1 cellular context compared by ENCODE assay signal in the genomic region with DNA sequence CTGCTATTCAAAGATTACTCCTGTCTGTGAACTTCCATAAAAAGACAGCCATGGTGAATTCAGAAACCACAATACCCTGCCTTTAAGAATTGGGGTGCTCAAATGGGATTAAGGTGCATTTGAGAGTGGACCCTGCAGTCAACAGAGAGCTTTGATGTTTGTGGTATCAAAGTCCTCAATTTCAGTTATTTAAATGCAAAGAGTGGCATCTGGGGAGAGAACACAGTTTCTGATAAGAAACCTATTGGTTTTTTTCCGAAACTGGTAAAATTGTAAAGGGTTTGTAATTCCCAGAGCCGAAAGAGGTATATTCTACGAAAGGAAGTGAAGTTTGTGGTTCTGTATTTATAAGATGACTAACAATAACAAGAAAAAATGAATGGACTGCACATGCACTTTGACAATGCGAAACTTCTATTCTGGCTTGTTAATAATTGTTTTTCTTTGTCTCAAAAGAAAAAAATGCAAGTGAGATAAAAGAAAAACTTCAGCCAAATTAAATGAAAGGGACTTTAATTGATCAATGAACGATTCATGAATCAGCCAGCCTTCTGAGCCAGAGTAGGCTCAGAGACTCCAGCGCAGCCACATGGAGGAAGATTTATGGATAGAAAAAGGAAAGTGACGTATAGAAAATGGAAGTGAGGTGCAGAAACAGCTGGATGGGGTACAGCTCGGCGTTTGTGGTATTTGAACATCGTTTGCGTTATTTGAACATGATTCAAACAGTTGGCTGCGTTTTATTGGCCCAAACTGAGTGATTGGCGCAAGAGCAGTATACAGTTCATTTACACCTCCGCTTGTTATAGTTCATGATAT.
A peak's percentile ranks its signal among the peaks of the same experiment; 100 is the strongest.
TF ChIP-seq lines count a peak whose summit lies in the region.

No MANE protein-coding gene starts in this region.

TF ChIP-seq in HepG2, 621 proteins besides CTCF, POLR2A, EP300 and RAD21 (continued from another document and continues in another):
- TF ChIP-seq HOXA9 (CRISPR knock-in tag; IDR thresholded peaks at IDR 0.05; ENCODE audit: borderline replicate concordance) (no peak), ZFP90 (CRISPR knock-in tag; IDR thresholded peaks at IDR 0.05; ENCODE audit: borderline replicate concordance) (0 out of 2 replicates have a peak, but pooled peaks have one; percentile 43), ZNF720 (CRISPR knock-in tag; IDR thresholded peaks at IDR 0.05) (no peak), KLF9 (CRISPR knock-in tag; IDR thresholded peaks at IDR 0.05; ENCODE audit: low read depth) (no peak), NCOR1 (IDR thresholded peaks at IDR 0.05; ENCODE audit: borderline replicate concordance, low read length) (peak; percentile 55; the same call in 1 of the 2 replicates), TCF7 (IDR thresholded peaks at IDR 0.05; ENCODE audit: low read depth) (peak; percentile 57), ZIK1 (CRISPR knock-in tag; IDR thresholded peaks at IDR 0.05; ENCODE audit: borderline replicate concordance, low read depth) (no peak), ZNF441 (CRISPR knock-in tag; IDR thresholded peaks at IDR 0.05; ENCODE audit: borderline replicate concordance) (0 out of 2 replicates have a peak, but pooled peaks have one; percentile 10), EHMT2 (IDR thresholded peaks at IDR 0.05; ENCODE audit: borderline replicate concordance, low read depth, low read length) (peak; percentile 23; the same call in 1 of the 2 replicates), ZNF75D (CRISPR knock-in tag; IDR thresholded peaks at IDR 0.05; ENCODE audit: borderline replicate concordance) (no peak), FOXK1 (CRISPR knock-in tag; IDR thresholded peaks at IDR 0.05; ENCODE audit: borderline replicate concordance, low read depth) (0 out of 2 replicates have a peak, but pooled peaks have one; percentile 5), KDM6A (CRISPR knock-in tag; IDR thresholded peaks at IDR 0.05; ENCODE audit: low read depth) (0 out of 2 replicates have a peak, but pooled peaks have one; percentile 18), TBX3 (IDR thresholded peaks at IDR 0.05; ENCODE audit: borderline replicate concordance) (no peak), ZNF138 (CRISPR knock-in tag; IDR thresholded peaks at IDR 0.05; ENCODE audit: low read depth) (no peak), TAF1 (CRISPR knock-in tag; IDR thresholded peaks at IDR 0.05) (no peak), ZNF83 (CRISPR knock-in tag; IDR thresholded peaks at IDR 0.05; ENCODE audit: borderline replicate concordance) (no peak), ASH2L (IDR thresholded peaks at IDR 0.05; ENCODE audit: insufficient read length, low read depth, low read length) (peak; percentile 17), POGZ (CRISPR knock-in tag; IDR thresholded peaks at IDR 0.05) (peak; percentile 5; the same call in 1 of the 2 replicates), KMT2B (CRISPR knock-in tag; IDR thresholded peaks at IDR 0.05) (no peak), HNF4A (CRISPR knock-in tag; IDR thresholded peaks at IDR 0.05) (peak; percentile 71), AKAP8 (CRISPR knock-in tag; IDR thresholded peaks at IDR 0.05) (no peak), HNF4G (IDR thresholded peaks at IDR 0.05; ENCODE audit: borderline replicate concordance, low read depth, low read length) (peak; percentile 54; the same call in 1 of the 2 replicates), HNF4G (CRISPR knock-in tag; IDR thresholded peaks at IDR 0.05; ENCODE audit: borderline replicate concordance, low read depth) (no peak)
- TF ChIP-seq, protein P1, sequence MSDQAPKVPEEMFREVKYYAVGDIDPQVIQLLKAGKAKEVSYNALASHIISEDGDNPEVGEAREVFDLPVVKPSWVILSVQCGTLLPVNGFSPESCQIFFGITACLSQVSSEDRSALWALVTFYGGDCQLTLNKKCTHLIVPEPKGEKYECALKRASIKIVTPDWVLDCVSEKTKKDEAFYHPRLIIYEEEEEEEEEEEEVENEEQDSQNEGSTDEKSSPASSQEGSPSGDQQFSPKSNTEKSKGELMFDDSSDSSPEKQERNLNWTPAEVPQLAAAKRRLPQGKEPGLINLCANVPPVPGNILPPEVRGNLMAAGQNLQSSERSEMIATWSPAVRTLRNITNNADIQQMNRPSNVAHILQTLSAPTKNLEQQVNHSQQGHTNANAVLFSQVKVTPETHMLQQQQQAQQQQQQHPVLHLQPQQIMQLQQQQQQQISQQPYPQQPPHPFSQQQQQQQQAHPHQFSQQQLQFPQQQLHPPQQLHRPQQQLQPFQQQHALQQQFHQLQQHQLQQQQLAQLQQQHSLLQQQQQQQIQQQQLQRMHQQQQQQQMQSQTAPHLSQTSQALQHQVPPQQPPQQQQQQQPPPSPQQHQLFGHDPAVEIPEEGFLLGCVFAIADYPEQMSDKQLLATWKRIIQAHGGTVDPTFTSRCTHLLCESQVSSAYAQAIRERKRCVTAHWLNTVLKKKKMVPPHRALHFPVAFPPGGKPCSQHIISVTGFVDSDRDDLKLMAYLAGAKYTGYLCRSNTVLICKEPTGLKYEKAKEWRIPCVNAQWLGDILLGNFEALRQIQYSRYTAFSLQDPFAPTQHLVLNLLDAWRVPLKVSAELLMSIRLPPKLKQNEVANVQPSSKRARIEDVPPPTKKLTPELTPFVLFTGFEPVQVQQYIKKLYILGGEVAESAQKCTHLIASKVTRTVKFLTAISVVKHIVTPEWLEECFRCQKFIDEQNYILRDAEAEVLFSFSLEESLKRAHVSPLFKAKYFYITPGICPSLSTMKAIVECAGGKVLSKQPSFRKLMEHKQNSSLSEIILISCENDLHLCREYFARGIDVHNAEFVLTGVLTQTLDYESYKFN (CRISPR knock-in tag; conservative IDR thresholded peaks at IDR 0.05): no peak; the same call in 1 of the 2 replicates
- TF ChIP-seq, protein P2, sequence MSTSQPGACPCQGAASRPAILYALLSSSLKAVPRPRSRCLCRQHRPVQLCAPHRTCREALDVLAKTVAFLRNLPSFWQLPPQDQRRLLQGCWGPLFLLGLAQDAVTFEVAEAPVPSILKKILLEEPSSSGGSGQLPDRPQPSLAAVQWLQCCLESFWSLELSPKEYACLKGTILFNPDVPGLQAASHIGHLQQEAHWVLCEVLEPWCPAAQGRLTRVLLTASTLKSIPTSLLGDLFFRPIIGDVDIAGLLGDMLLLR (CRISPR knock-in tag; IDR thresholded peaks at IDR 0.05): no peak
- TF ChIP-seq, protein P3, sequence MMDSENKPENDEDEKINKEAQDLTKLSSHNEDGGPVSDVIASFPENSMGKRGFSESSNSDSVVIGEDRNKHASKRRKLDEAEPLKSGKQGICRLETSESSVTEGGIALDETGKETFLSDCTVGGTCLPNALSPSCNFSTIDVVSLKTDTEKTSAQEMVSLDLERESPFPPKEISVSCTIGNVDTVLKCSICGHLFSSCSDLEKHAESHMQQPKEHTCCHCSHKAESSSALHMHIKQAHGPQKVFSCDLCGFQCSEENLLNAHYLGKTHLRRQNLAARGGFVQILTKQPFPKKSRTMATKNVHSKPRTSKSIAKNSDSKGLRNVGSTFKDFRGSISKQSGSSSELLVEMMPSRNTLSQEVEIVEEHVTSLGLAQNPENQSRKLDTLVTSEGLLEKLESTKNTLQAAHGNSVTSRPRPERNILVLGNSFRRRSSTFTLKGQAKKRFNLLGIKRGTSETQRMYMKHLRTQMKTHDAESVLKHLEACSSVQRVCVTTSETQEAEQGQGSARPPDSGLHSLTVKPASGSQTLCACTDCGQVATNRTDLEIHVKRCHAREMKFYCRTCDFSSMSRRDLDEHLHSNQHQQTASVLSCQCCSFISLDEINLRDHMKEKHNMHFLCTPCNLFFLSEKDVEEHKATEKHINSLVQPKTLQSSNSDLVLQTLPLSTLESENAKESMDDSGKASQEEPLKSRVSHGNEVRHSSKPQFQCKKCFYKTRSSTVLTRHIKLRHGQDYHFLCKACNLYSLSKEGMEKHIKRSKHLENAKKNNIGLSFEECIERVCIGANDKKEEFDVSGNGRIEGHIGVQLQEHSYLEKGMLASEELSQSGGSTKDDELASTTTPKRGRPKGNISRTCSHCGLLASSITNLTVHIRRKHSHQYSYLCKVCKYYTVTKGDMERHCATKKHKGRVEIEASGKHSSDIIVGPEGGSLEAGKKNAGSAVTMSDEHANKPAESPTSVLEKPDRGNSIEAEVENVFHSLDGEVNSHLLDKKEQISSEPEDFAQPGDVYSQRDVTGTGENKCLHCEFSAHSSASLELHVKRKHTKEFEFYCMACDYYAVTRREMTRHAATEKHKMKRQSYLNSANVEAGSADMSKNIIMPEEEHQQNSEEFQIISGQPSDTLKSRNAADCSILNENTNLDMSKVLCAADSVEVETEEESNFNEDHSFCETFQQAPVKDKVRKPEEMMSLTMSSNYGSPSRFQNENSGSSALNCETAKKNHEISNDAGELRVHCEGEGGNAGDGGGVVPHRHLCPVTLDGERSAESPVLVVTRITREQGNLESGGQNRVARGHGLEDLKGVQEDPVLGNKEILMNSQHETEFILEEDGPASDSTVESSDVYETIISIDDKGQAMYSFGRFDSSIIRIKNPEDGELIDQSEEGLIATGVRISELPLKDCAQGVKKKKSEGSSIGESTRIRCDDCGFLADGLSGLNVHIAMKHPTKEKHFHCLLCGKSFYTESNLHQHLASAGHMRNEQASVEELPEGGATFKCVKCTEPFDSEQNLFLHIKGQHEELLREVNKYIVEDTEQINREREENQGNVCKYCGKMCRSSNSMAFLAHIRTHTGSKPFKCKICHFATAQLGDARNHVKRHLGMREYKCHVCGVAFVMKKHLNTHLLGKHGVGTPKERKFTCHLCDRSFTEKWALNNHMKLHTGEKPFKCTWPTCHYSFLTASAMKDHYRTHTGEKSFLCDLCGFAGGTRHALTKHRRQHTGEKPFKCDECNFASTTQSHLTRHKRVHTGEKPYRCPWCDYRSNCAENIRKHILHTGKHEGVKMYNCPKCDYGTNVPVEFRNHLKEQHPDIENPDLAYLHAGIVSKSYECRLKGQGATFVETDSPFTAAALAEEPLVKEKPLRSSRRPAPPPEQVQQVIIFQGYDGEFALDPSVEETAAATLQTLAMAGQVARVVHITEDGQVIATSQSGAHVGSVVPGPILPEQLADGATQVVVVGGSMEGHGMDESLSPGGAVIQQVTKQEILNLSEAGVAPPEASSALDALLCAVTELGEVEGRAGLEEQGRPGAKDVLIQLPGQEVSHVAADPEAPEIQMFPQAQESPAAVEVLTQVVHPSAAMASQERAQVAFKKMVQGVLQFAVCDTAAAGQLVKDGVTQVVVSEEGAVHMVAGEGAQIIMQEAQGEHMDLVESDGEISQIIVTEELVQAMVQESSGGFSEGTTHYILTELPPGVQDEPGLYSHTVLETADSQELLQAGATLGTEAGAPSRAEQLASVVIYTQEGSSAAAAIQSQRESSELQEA (CRISPR knock-in tag; IDR thresholded peaks at IDR 0.05; ENCODE audit: not compliant biosample characterization): no peak
- TF ChIP-seq, protein P4, sequence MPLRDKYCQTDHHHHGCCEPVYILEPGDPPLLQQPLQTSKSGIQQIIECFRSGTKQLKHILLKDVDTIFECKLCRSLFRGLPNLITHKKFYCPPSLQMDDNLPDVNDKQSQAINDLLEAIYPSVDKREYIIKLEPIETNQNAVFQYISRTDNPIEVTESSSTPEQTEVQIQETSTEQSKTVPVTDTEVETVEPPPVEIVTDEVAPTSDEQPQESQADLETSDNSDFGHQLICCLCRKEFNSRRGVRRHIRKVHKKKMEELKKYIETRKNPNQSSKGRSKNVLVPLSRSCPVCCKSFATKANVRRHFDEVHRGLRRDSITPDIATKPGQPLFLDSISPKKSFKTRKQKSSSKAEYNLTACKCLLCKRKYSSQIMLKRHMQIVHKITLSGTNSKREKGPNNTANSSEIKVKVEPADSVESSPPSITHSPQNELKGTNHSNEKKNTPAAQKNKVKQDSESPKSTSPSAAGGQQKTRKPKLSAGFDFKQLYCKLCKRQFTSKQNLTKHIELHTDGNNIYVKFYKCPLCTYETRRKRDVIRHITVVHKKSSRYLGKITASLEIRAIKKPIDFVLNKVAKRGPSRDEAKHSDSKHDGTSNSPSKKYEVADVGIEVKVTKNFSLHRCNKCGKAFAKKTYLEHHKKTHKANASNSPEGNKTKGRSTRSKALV (CRISPR knock-in tag; IDR thresholded peaks at IDR 0.05): 0 out of 2 replicates have a peak, but pooled peaks have one; percentile 46
- TF ChIP-seq, protein P5, sequence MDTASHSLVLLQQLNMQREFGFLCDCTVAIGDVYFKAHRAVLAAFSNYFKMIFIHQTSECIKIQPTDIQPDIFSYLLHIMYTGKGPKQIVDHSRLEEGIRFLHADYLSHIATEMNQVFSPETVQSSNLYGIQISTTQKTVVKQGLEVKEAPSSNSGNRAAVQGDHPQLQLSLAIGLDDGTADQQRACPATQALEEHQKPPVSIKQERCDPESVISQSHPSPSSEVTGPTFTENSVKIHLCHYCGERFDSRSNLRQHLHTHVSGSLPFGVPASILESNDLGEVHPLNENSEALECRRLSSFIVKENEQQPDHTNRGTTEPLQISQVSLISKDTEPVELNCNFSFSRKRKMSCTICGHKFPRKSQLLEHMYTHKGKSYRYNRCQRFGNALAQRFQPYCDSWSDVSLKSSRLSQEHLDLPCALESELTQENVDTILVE (CRISPR knock-in tag; IDR thresholded peaks at IDR 0.05): no peak
- TF ChIP-seq, protein P6, sequence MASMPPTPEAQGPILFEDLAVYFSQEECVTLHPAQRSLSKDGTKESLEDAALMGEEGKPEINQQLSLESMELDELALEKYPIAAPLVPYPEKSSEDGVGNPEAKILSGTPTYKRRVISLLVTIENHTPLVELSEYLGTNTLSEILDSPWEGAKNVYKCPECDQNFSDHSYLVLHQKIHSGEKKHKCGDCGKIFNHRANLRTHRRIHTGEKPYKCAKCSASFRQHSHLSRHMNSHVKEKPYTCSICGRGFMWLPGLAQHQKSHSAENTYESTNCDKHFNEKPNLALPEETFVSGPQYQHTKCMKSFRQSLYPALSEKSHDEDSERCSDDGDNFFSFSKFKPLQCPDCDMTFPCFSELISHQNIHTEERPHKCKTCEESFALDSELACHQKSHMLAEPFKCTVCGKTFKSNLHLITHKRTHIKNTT (CRISPR knock-in tag; IDR thresholded peaks at IDR 0.05): no peak
- TF ChIP-seq, protein P7, sequence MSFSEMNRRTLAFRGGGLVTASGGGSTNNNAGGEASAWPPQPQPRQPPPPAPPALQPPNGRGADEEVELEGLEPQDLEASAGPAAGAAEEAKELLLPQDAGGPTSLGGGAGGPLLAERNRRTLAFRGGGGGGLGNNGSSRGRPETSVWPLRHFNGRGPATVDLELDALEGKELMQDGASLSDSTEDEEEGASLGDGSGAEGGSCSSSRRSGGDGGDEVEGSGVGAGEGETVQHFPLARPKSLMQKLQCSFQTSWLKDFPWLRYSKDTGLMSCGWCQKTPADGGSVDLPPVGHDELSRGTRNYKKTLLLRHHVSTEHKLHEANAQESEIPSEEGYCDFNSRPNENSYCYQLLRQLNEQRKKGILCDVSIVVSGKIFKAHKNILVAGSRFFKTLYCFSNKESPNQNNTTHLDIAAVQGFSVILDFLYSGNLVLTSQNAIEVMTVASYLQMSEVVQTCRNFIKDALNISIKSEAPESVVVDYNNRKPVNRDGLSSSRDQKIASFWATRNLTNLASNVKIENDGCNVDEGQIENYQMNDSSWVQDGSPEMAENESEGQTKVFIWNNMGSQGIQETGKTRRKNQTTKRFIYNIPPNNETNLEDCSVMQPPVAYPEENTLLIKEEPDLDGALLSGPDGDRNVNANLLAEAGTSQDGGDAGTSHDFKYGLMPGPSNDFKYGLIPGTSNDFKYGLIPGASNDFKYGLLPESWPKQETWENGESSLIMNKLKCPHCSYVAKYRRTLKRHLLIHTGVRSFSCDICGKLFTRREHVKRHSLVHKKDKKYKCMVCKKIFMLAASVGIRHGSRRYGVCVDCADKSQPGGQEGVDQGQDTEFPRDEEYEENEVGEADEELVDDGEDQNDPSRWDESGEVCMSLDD (CRISPR knock-in tag; IDR thresholded peaks at IDR 0.05; ENCODE audit: borderline replicate concordance): peak; percentile 94; the same call in 1 of the 2 replicates
